ENCODE assay signal across 21 cellular contexts in the genomic region with DNA sequence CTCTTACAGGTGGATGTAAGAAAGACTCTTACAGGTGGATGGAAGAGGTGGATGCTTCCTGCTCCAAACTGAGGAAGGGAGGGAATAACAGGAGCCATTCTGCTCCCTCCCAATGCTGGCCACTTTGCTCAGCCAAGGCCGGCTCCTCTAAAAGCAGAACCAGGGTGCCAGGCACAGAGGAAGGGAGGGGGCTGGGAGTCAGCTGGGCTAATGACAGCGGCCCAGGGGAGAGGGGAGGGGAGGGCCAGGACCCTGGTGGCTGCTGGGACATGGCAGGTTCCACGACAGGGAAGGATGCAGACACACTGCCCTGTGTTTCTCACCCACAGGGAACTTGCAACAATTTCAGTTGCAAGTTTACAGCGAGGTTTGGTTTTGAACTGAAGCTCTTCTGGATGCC.
DNase-seq lines count a peak whose midpoint lies in the region; ATAC-seq and TF ChIP-seq lines count a peak whose summit lies in the region.
"Had no signal": no experiment of that assay in that cellular context is flagged by ENCODE, and none has a peak within 500 bp of the region (broad histone marks: within the 10 kb centered on the region; RNA-seq: fewer than 3 reads in every experiment).

No MANE protein-coding gene starts in this region.

- H3K9me3 Mint-ChIP-seq in CD14-positive monocyte (peaks cover 0 to 7% (median 5%) of the 10 kb centered on the region in 7 donors), nephron (peaks cover 6% of the 10 kb centered on the region), type B pancreatic cell (peaks cover 8% of the 10 kb centered on the region)
- no peaks in the 10 kb centered on the region for H3K9me3 Mint-ChIP-seq in activated CD8-positive, alpha-beta T cell treated with anti-CD3 and anti-CD28 coated beads for 36 hours
- H3K9me3 Mint-ChIP-seq: IgD-negative memory B cell had no signal

- TF ChIP-seq CTCF in CD14-positive monocyte (IDR thresholded peaks at IDR 0.05) (no peak), HEK293 (tag by site-specific recombination; IDR thresholded peaks at IDR 0.05) (no peak), VCaP (conservative IDR thresholded peaks at IDR 0.05) (no peak), nephron (IDR thresholded peaks at IDR 0.05; ENCODE audit: unreplicated experiment in 3 of 3) (no peak), type B pancreatic cell (conservative IDR thresholded peaks at IDR 0.05) (no peak)
- TF ChIP-seq CTCF in activated CD8-positive, alpha-beta T cell treated with anti-CD3 and anti-CD28 coated beads for 36 hours (IDR thresholded peaks at IDR 0.05): no peak

- H2AFZ ChIP-seq in GM23248: no peak overlapping the region

- peak; percentile 74 for DNase-seq in CD14-positive monocyte (ENCODE audit: low spot score)
- DNase-seq in activated CD8-positive, alpha-beta T cell treated with anti-CD3 and anti-CD28 coated beads for 36 hours: no peak
- DNase-seq in type B pancreatic cell (ENCODE audit: extremely low spot score, unreplicated experiment): no peak
- DNase-seq in GM23248: no peak
- DNase-seq: BE2C; CD4-positive, CD25-positive, alpha-beta regulatory T cell; Karpas-422; NCI-H1417; NCI-H1694 treated with DMSO at 0.1 percent for 48 hours; NCI-H2081 treated with DMSO at 0.1 percent for 48 hours; NCI-H2171 treated with DMSO at 0.1 percent for 48 hours; NCI-H524 treated with DMSO at 0.1 percent for 48 hours; NCI-H82; OCI-M1; Right ventricle myocardium superior had no signal

- no peaks in the 10 kb centered on the region for H3K79me2 ChIP-seq in GM23248 (ENCODE audit: insufficient read depth)

- peaks cover 7% of the 10 kb centered on the region for H3K4me1 ChIP-seq in HEK293 (ENCODE audit: control insufficient read depth, insufficient read depth, low read length)
- H3K4me1 ChIP-seq in GM23248 (ENCODE audit: insufficient read depth): peaks cover 5% of the 10 kb centered on the region; the same call in 1 of the 2 replicates
- H3K4me1 ChIP-seq: BE2C had no signal

- 57 to 63% methylated on average over 4 of the region's 4 CpGs for WGBS in GM23248 (ENCODE audit: low coverage in 1 of 2, low lambda C conversion rate in 2 of 2, missing lambda C conversion rate in 2 of 2), 2 experiments

- H3K36me3 Mint-ChIP-seq in CD14-positive monocyte (no peaks in the 10 kb centered on the region), nephron (ENCODE audit: low read depth) (no peaks in the 10 kb centered on the region), type B pancreatic cell (no peaks in the 10 kb centered on the region)
- no peaks in the 10 kb centered on the region for H3K36me3 Mint-ChIP-seq in activated CD8-positive, alpha-beta T cell treated with anti-CD3 and anti-CD28 coated beads for 36 hours (ENCODE audit: low read depth)

- H3K9me3 ChIP-seq in HEK293 (ENCODE audit: control insufficient read depth, insufficient read depth, low read depth, low read length): no peaks in the 10 kb centered on the region
- H3K9me3 ChIP-seq in GM23248 (ENCODE audit: low read depth): no peaks in the 10 kb centered on the region
- H3K9me3 ChIP-seq: A549, BE2C had no signal

- H3K4me2 ChIP-seq in GM23248 (ENCODE audit: unreplicated experiment): no peak overlapping the region
- H3K4me2 ChIP-seq: A549 had no signal

- peaks cover 2% of the 10 kb centered on the region; the same call in 1 of the 2 replicates for H3F3A ChIP-seq in GM23248 (ENCODE audit: insufficient read depth)

- H3K4me3 ChIP-seq in HEK293 (ENCODE audit: low read depth, low read length): no peak overlapping the region
- no peak overlapping the region for H3K4me3 ChIP-seq in GM23248
- H3K4me3 ChIP-seq: A549 had no signal

- POLR2A ChIA-PET in HEK293 (lab: Yijun Ruan, JAX): no interaction called here
- POLR2A ChIA-PET in activated CD8-positive, alpha-beta T cell treated with anti-CD3 and anti-CD28 coated beads for 36 hours (lab: Charles Lee): interaction anchor here (0.6 to 1.0 kb wide), 2 partner anchors 13 to 16 kb away, joined by 3 to 4 read pairs; no protein-coding TSS in a partner anchor

- H3K9me2 ChIP-seq in GM23248 (ENCODE audit: insufficient read depth): no peaks in the 10 kb centered on the region

- no peak overlapping the region for H3K9ac ChIP-seq in GM23248

- H3K4me1 Mint-ChIP-seq in CD14-positive monocyte (peaks cover 33% of the 10 kb centered on the region), nephron (peaks cover 27% of the 10 kb centered on the region), type B pancreatic cell (ENCODE audit: unreplicated experiment) (peaks cover 10% of the 10 kb centered on the region)
- peaks cover 8% of the 10 kb centered on the region for H3K4me1 Mint-ChIP-seq in activated CD8-positive, alpha-beta T cell treated with anti-CD3 and anti-CD28 coated beads for 36 hours (ENCODE audit: low read depth)
- H3K4me1 Mint-ChIP-seq: IgD-negative memory B cell had no signal

- H3K27me3 Mint-ChIP-seq in CD14-positive monocyte (ENCODE audit: low read depth in 3 of 3) (peaks cover 0 to 2% (median 0%) of the 10 kb centered on the region in 3 donors), nephron (ENCODE audit: low read depth) (peaks cover 15% of the 10 kb centered on the region), type B pancreatic cell (no peaks in the 10 kb centered on the region)
- H3K27me3 Mint-ChIP-seq in activated CD8-positive, alpha-beta T cell treated with anti-CD3 and anti-CD28 coated beads for 36 hours: peaks cover 3% of the 10 kb centered on the region
- H3K27me3 Mint-ChIP-seq: CD4-positive, CD25-positive, alpha-beta regulatory T cell had no signal

- H3K36me3 ChIP-seq in HEK293 (ENCODE audit: control insufficient read depth in 2 of 2, insufficient read depth in 1 of 2, low read length in 2 of 2) (no peaks in the 10 kb centered on the region), GM23248 (ENCODE audit: low read depth) (no peaks in the 10 kb centered on the region)
- H3K36me3 ChIP-seq: BE2C had no signal

- no peak overlapping the region for H3K4me3 Mint-ChIP-seq in CD14-positive monocyte
- H3K4me3 Mint-ChIP-seq in nephron: no peak overlapping the region
- H3K4me3 Mint-ChIP-seq in activated CD8-positive, alpha-beta T cell treated with anti-CD3 and anti-CD28 coated beads for 36 hours: no peak overlapping the region
- H3K4me3 Mint-ChIP-seq in type B pancreatic cell: no peak overlapping the region
- H3K4me3 Mint-ChIP-seq: CD4-positive, CD25-positive, alpha-beta regulatory T cell; IgD-negative memory B cell had no signal

- in situ Hi-C loops in GM23248 (cut with MboI): loop anchor here (25.0 kb wide), 1 partner anchor 898 kb away; no protein-coding TSS in a partner anchor

- H3K27ac Mint-ChIP-seq in CD14-positive monocyte: peak overlapping the region in 1 of 7 donors; percentile 13
- peak overlapping the region in 2 of 3 experiments; percentile 3 to 25 for H3K27ac Mint-ChIP-seq in nephron
- H3K27ac Mint-ChIP-seq in activated CD8-positive, alpha-beta T cell treated with anti-CD3 and anti-CD28 coated beads for 36 hours: no peak overlapping the region
- H3K27ac Mint-ChIP-seq in type B pancreatic cell: no peak overlapping the region
- H3K27ac Mint-ChIP-seq: CD4-positive, CD25-positive, alpha-beta regulatory T cell; IgD-negative memory B cell had no signal

- no peaks in the 10 kb centered on the region for H4K20me1 ChIP-seq in GM23248 (ENCODE audit: insufficient read depth)

- no peak for ATAC-seq in HG03196 (IDR thresholded peaks at IDR 0.05; ENCODE audit: unreplicated experiment)
- no peak for ATAC-seq in activated CD8-positive, alpha-beta T cell treated with anti-CD3 and anti-CD28 coated beads for 36 hours
- ATAC-seq: A549 had no signal

- H3K27me3 ChIP-seq in GM23248 (replicated peaks; ENCODE audit: insufficient read depth): peaks cover 17% of the 10 kb centered on the region
- H3K27me3 ChIP-seq: BE2C had no signal

- intact Hi-C loops in CD14-positive monocyte (cut with micrococcal nuclease): no loop called here
- intact Hi-C loops in activated CD8-positive, alpha-beta T cell treated with anti-CD3 and anti-CD28 coated beads for 36 hours (cut with micrococcal nuclease): no loop called here

- H3K27ac ChIP-seq in HEK293 (ENCODE audit: extremely low read depth, low read depth, low read length) (no peak overlapping the region), VCaP (peak overlapping the region; percentile 62), GM23248 (no peak overlapping the region)
- H3K27ac ChIP-seq: A549 had no signal

- CTCF ChIA-PET in HEK293 (lab: Yijun Ruan, JAX): no interaction called here
- CTCF ChIA-PET in activated CD8-positive, alpha-beta T cell treated with anti-CD3 and anti-CD28 coated beads for 36 hours (lab: Charles Lee): interaction anchor here (1.4 kb wide), 1 partner anchor 9 kb away, joined by 9 read pairs; no protein-coding TSS in a partner anchor

TF ChIP-seq in HEK293, 187 proteins besides CTCF, POLR2A, EP300 and RAD21:
- TF ChIP-seq SCRT2 (tag by site-specific recombination; IDR thresholded peaks at IDR 0.05) (peak; percentile 77), ZNF37A (tag by site-specific recombination; IDR thresholded peaks at IDR 0.05) (no peak), ZNF121 (tag by site-specific recombination; IDR thresholded peaks at IDR 0.05) (no peak)

Comparison
In these comparisons a context has a peak if more than half of its experiments do, and no peak if none do; other contexts are left out.
1. H3K27ac Mint-ChIP-seq: peak in nephron (2 of 3); none in activated CD8-positive, alpha-beta T cell treated with anti-CD3 and anti-CD28 coated beads for 36 hours (single experiment) and type B pancreatic cell (single experiment).